1 cellular context compared by ENCODE assay signal in the genomic region with DNA sequence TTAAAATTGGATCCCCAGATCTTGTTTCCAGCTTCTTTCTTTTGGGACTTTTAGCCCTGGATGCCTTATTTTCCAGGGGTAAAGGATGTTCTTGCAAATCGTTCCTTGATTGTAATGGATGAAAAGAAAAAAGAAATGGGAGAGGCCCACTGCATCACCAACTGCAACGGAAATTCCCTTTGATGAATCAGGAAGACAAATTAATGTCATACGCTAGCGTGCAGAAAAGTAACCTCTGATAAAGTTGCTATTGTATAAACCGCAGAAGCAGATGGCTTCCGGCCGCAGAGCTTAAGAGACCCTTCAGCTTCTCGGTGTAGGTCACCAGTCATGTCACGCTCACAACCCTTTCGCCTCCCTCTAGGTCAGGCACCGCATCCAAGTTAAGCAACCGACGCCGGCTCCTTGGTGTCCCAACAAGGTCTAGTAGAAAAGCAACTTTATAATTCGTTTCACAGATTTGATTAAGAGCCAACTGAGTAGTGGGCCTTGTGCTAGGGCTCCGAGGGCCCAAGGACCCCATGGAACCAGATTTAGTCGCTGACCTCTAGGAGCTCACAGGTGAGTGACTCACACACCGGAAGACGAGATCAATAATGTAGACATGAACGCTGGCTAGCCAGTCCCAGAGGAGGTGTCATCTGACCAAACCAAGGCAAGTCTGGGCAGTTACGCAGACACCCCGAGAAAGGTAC.
A peak's percentile ranks its signal among the peaks of the same experiment; 100 is the strongest.
TF ChIP-seq lines count a peak whose summit lies in the region.

No MANE protein-coding gene starts in this region.

TF ChIP-seq in HepG2, 621 proteins besides CTCF, POLR2A, EP300 and RAD21 (continued from another document and continues in another):
- TF ChIP-seq, protein P1, sequence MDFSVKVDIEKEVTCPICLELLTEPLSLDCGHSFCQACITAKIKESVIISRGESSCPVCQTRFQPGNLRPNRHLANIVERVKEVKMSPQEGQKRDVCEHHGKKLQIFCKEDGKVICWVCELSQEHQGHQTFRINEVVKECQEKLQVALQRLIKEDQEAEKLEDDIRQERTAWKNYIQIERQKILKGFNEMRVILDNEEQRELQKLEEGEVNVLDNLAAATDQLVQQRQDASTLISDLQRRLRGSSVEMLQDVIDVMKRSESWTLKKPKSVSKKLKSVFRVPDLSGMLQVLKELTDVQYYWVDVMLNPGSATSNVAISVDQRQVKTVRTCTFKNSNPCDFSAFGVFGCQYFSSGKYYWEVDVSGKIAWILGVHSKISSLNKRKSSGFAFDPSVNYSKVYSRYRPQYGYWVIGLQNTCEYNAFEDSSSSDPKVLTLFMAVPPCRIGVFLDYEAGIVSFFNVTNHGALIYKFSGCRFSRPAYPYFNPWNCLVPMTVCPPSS (IDR thresholded peaks at IDR 0.05), result no peak
- TF ChIP-seq PRMT3 (CRISPR knock-in tag; IDR thresholded peaks at IDR 0.05; ENCODE audit: borderline replicate concordance, low read depth) (no peak), ZNF207 (IDR thresholded peaks at IDR 0.05; ENCODE audit: borderline replicate concordance) (no peak), ZNF547 (CRISPR knock-in tag; IDR thresholded peaks at IDR 0.05) (no peak), SP4 (CRISPR knock-in tag; IDR thresholded peaks at IDR 0.05) (no peak), ZFX (CRISPR knock-in tag; IDR thresholded peaks at IDR 0.05; ENCODE audit: low read depth) (peak; percentile 86), ZNF567 (CRISPR knock-in tag; IDR thresholded peaks at IDR 0.05; ENCODE audit: borderline replicate concordance) (no peak), ZNF557 (CRISPR knock-in tag; IDR thresholded peaks at IDR 0.05) (no peak), TARDBP (CRISPR knock-in tag; IDR thresholded peaks at IDR 0.05) (no peak), ZBTB38 (CRISPR knock-in tag; IDR thresholded peaks at IDR 0.05) (0 out of 2 replicates have a peak, but pooled peaks have one; percentile 34), ZNF761 (CRISPR knock-in tag; conservative IDR thresholded peaks at IDR 0.05) (no peak), ZNF20 (CRISPR knock-in tag; IDR thresholded peaks at IDR 0.05) (no peak), ZMYM4 (CRISPR knock-in tag; IDR thresholded peaks at IDR 0.05) (no peak; the same call in 1 of the 2 replicates), MEIS2 (CRISPR knock-in tag; IDR thresholded peaks at IDR 0.05) (no peak), GATA4 (IDR thresholded peaks at IDR 0.05; ENCODE audit: borderline replicate concordance, low read depth) (peak; percentile 30; the same call in 1 of the 2 replicates), PBX2 (CRISPR knock-in tag; IDR thresholded peaks at IDR 0.05) (no peak), TBX3 (IDR thresholded peaks at IDR 0.05; ENCODE audit: borderline replicate concordance) (peak; percentile 51; the same call in 1 of the 2 replicates), ZMYM2 (CRISPR knock-in tag; IDR thresholded peaks at IDR 0.05) (no peak), ZNF607 (CRISPR knock-in tag; IDR thresholded peaks at IDR 0.05; ENCODE audit: borderline replicate concordance) (0 out of 2 replicates have a peak, but pooled peaks have one; percentile 18), CBX2 (IDR thresholded peaks at IDR 0.05; ENCODE audit: low read depth, low read length) (no peak), CBX2 (CRISPR knock-in tag; IDR thresholded peaks at IDR 0.05; ENCODE audit: low read depth) (no peak), GATAD2A (CRISPR knock-in tag; IDR thresholded peaks at IDR 0.05) (peak; percentile 59), ELF4 (CRISPR knock-in tag; IDR thresholded peaks at IDR 0.05; ENCODE audit: borderline replicate concordance) (no peak), RARG (CRISPR knock-in tag; IDR thresholded peaks at IDR 0.05; ENCODE audit: low read depth) (no peak), ZNF234 (CRISPR knock-in tag; conservative IDR thresholded peaks at IDR 0.05) (no peak), ATF2 (CRISPR knock-in tag; IDR thresholded peaks at IDR 0.05) (0 out of 2 replicates have a peak, but pooled peaks have one; percentile 23), HNF4A (CRISPR knock-in tag; IDR thresholded peaks at IDR 0.05) (no peak), ZNF10 (CRISPR knock-in tag; IDR thresholded peaks at IDR 0.05; ENCODE audit: borderline replicate concordance, low read depth) (no peak), ZNF264 (CRISPR knock-in tag; IDR thresholded peaks at IDR 0.05) (0 out of 2 replicates have a peak, but pooled peaks have one; percentile 1), NFIC (IDR thresholded peaks at IDR 0.05; ENCODE audit: low read length) (0 out of 2 replicates have a peak, but pooled peaks have one; percentile 14), AFF4 (CRISPR knock-in tag; IDR thresholded peaks at IDR 0.05) (no peak), DR1 (CRISPR knock-in tag; IDR thresholded peaks at IDR 0.05) (0 out of 2 replicates have a peak, but pooled peaks have one; percentile 22), THAP11 (CRISPR knock-in tag; IDR thresholded peaks at IDR 0.05) (no peak), NR2C2 (CRISPR knock-in tag; IDR thresholded peaks at IDR 0.05; ENCODE audit: borderline replicate concordance) (no peak), ZFY (CRISPR knock-in tag; IDR thresholded peaks at IDR 0.05) (peak; percentile 78), ZNF235 (CRISPR knock-in tag; IDR thresholded peaks at IDR 0.05; ENCODE audit: borderline replicate concordance) (no peak)
- TF ChIP-seq, protein P2, sequence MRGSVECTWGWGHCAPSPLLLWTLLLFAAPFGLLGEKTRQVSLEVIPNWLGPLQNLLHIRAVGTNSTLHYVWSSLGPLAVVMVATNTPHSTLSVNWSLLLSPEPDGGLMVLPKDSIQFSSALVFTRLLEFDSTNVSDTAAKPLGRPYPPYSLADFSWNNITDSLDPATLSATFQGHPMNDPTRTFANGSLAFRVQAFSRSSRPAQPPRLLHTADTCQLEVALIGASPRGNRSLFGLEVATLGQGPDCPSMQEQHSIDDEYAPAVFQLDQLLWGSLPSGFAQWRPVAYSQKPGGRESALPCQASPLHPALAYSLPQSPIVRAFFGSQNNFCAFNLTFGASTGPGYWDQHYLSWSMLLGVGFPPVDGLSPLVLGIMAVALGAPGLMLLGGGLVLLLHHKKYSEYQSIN (CRISPR knock-in tag; IDR thresholded peaks at IDR 0.05; ENCODE audit: borderline replicate concordance), result no peak
- TF ChIP-seq, protein P3, sequence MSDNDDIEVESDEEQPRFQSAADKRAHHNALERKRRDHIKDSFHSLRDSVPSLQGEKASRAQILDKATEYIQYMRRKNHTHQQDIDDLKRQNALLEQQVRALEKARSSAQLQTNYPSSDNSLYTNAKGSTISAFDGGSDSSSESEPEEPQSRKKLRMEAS (IDR thresholded peaks at IDR 0.05), result no peak; the same call in 1 of the 2 replicates
- TF ChIP-seq, protein P4, sequence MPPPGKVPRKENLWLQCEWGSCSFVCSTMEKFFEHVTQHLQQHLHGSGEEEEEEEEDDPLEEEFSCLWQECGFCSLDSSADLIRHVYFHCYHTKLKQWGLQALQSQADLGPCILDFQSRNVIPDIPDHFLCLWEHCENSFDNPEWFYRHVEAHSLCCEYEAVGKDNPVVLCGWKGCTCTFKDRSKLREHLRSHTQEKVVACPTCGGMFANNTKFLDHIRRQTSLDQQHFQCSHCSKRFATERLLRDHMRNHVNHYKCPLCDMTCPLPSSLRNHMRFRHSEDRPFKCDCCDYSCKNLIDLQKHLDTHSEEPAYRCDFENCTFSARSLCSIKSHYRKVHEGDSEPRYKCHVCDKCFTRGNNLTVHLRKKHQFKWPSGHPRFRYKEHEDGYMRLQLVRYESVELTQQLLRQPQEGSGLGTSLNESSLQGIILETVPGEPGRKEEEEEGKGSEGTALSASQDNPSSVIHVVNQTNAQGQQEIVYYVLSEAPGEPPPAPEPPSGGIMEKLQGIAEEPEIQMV (CRISPR knock-in tag; IDR thresholded peaks at IDR 0.05; ENCODE audit: low read depth), result peak; percentile 49; the same call in 1 of the 2 replicates
- TF ChIP-seq, protein P5, sequence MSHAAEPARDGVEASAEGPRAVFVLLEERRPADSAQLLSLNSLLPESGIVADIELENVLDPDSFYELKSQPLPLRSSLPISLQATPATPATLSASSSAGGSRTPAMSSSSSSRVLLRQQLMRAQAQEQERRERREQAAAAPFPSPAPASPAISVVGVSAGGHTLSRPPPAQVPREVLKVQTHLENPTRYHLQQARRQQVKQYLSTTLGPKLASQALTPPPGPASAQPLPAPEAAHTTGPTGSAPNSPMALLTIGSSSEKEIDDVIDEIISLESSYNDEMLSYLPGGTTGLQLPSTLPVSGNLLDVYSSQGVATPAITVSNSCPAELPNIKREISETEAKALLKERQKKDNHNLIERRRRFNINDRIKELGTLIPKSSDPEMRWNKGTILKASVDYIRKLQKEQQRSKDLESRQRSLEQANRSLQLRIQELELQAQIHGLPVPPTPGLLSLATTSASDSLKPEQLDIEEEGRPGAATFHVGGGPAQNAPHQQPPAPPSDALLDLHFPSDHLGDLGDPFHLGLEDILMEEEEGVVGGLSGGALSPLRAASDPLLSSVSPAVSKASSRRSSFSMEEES (CRISPR knock-in tag; IDR thresholded peaks at IDR 0.05), result peak; percentile 40; the same call in 1 of the 2 replicates
- TF ChIP-seq, protein P6, sequence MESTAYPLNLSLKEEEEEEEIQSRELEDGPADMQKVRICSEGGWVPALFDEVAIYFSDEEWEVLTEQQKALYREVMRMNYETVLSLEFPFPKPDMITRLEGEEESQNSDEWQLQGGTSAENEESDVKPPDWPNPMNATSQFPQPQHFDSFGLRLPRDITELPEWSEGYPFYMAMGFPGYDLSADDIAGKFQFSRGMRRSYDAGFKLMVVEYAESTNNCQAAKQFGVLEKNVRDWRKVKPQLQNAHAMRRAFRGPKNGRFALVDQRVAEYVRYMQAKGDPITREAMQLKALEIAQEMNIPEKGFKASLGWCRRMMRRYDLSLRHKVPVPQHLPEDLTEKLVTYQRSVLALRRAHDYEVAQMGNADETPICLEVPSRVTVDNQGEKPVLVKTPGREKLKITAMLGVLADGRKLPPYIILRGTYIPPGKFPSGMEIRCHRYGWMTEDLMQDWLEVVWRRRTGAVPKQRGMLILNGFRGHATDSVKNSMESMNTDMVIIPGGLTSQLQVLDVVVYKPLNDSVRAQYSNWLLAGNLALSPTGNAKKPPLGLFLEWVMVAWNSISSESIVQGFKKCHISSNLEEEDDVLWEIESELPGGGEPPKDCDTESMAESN (CRISPR knock-in tag; conservative IDR thresholded peaks at IDR 0.05), result no peak; the same call in 1 of the 2 replicates
- TF ChIP-seq, protein P7, sequence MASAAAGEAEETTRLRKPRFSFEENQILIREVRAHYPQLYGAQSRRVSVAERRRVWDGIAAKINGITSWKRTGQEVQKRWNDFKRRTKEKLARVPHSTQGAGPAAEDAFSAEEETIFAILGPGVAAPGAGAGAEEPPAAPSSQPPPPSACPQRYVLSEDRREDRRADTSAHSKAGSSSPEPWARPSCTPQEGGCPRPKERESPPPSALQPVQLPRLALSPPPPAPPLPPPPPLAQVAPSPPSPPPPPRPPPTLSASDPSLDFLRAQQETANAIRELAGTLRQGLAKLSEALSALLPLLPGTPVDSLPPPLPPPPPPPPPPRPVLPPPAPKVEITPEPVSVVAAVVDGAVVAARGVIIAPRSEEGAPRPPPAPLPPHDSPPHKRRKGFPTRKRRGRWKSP (CRISPR knock-in tag; IDR thresholded peaks at IDR 0.05), result peak; percentile 42
- TF ChIP-seq, protein P8, sequence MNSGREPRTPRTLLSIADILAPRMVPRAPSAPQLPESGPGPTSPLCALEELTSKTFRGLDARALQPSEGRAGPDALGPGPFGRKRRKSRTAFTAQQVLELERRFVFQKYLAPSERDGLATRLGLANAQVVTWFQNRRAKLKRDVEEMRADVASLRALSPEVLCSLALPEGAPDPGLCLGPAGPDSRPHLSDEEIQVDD (CRISPR knock-in tag; IDR thresholded peaks at IDR 0.05; ENCODE audit: borderline replicate concordance), result no peak
